ENCODE assay signal across 1 cellular context in the genomic region with DNA sequence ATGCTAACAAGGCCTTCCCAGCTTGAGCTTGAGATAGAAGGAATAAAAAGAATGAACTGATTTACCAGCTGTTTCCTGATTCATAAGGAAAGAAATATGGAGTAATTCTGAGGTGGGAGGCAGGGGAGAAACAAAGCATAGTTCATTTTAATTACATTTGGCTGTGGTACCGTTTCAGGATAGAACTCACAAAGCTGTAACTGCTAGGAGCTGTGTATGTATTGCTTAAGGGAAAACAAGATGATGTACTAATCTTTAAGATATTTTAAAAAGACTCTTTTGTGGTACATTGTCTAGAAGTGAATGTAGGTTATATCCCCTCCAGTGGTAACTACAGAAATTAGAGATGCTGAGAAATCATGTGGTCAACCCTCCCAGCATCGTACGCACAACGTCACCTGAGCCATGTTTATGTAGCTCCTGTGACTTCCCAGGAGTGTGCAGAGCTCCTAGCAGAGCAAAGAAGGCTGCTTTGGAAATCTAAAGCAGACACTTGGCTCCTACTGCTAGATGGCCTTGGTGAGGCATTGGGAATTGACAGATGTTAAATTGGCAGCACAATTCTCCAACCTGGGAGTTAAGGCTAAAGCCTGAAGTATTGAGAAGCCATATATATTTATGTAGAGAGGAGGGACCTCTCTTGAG.
TF ChIP-seq lines count a peak whose summit lies in the region.

No MANE protein-coding gene starts in this region.

TF ChIP-seq in GM23338, 12 proteins besides CTCF, POLR2A, EP300 and RAD21 (continued from another document):
- TF ChIP-seq, protein P1, sequence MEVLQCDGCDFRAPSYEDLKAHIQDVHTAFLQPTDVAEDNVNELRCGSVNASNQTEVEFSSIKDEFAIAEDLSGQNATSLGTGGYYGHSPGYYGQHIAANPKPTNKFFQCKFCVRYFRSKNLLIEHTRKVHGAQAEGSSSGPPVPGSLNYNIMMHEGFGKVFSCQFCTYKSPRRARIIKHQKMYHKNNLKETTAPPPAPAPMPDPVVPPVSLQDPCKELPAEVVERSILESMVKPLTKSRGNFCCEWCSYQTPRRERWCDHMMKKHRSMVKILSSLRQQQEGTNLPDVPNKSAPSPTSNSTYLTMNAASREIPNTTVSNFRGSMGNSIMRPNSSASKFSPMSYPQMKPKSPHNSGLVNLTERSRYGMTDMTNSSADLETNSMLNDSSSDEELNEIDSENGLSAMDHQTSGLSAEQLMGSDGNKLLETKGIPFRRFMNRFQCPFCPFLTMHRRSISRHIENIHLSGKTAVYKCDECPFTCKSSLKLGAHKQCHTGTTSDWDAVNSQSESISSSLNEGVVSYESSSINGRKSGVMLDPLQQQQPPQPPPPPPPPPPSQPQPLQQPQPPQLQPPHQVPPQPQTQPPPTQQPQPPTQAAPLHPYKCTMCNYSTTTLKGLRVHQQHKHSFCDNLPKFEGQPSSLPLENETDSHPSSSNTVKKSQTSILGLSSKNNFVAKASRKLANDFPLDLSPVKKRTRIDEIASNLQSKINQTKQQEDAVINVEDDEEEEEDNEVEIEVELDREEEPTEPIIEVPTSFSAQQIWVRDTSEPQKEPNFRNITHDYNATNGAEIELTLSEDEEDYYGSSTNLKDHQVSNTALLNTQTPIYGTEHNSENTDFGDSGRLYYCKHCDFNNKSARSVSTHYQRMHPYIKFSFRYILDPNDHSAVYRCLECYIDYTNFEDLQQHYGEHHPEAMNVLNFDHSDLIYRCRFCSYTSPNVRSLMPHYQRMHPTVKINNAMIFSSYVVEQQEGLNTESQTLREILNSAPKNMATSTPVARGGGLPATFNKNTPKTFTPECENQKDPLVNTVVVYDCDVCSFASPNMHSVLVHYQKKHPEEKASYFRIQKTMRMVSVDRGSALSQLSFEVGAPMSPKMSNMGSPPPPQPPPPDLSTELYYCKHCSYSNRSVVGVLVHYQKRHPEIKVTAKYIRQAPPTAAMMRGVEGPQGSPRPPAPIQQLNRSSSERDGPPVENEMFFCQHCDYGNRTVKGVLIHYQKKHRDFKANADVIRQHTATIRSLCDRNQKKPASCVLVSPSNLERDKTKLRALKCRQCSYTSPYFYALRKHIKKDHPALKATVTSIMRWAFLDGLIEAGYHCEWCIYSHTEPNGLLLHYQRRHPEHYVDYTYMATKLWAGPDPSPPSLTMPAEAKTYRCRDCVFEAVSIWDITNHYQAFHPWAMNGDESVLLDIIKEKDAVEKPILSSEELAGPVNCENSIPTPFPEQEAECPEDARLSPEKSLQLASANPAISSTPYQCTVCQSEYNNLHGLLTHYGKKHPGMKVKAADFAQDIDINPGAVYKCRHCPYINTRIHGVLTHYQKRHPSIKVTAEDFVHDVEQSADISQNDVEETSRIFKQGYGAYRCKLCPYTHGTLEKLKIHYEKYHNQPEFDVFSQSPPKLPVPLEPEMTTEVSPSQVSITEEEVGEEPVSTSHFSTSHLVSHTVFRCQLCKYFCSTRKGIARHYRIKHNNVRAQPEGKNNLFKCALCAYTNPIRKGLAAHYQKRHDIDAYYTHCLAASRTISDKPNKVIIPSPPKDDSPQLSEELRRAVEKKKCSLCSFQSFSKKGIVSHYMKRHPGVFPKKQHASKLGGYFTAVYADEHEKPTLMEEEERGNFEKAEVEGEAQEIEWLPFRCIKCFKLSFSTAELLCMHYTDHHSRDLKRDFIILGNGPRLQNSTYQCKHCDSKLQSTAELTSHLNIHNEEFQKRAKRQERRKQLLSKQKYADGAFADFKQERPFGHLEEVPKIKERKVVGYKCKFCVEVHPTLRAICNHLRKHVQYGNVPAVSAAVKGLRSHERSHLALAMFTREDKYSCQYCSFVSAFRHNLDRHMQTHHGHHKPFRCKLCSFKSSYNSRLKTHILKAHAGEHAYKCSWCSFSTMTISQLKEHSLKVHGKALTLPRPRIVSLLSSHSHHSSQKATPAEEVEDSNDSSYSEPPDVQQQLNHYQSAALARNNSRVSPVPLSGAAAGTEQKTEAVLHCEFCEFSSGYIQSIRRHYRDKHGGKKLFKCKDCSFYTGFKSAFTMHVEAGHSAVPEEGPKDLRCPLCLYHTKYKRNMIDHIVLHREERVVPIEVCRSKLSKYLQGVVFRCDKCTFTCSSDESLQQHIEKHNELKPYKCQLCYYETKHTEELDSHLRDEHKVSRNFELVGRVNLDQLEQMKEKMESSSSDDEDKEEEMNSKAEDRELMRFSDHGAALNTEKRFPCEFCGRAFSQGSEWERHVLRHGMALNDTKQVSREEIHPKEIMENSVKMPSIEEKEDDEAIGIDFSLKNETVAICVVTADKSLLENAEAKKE (CRISPR knock-in tag; IDR thresholded peaks at IDR 0.05): no peak
